19 cellular contexts compared by ENCODE assay signal in the genomic region with DNA sequence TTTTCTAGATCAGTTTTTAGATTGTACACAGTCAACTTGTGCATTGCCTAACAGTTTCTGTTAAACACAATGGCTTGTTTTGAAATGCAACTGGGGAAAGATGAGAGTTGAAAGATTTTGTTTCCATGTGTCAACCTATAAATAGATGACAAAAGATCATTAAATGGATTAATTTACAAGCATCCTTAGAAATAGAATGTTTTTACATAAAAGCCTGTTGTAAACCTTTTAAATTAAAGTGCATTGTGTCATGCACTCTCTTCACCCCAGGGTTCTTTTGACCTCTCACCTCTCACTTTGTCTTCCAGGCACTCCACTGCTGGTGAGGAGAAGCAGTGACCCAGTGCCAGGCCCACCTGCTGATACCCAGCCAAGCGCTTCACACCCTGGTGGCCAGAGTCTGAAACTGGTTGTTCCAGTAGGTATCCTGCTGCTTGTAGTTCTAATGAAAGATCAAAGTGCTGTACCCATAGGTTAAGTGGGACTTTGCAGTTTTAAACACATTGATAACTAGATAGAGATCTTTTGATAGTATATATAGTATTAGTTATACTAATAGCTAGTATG.
A peak's percentile ranks its signal among the peaks of the same experiment; 100 is the strongest.
DNase-seq lines count a peak whose midpoint lies in the region; TF ChIP-seq lines count a peak whose summit lies in the region.
"Had no signal": no experiment of that assay in that cellular context is flagged by ENCODE, and none has a peak within 500 bp of the region (broad histone marks: within the 10 kb centered on the region; RNA-seq: fewer than 3 reads in every experiment).

No MANE protein-coding gene starts in this region.

- peaks cover 3 to 12% of the 10 kb centered on the region in 2 donors for H3K4me1 ChIP-seq in neuronal stem cell (ENCODE audit: control insufficient read depth in 2 of 2, insufficient read depth in 1 of 2, low read depth in 1 of 2, low read length in 2 of 2)
- H3K4me1 ChIP-seq in right atrium auricular region = no peaks in the 10 kb centered on the region
- H3K4me1 ChIP-seq: colonic mucosa had no signal

- H3K14ac ChIP-seq in neuronal stem cell (ENCODE audit: low read length) = no peak overlapping the region

- H2BK120ac ChIP-seq in neuronal stem cell (ENCODE audit: low read depth, low read length) = no peak overlapping the region

- H2AK5ac ChIP-seq in neuronal stem cell (ENCODE audit: low read depth, low read length) = no peak overlapping the region

- H2BK15ac ChIP-seq in neuronal stem cell (ENCODE audit: low read length) = no peak overlapping the region

- no peak overlapping the region for H3K27ac ChIP-seq in neuronal stem cell (replicated peaks; ENCODE audit: low read length)
- no peak overlapping the region for H3K27ac ChIP-seq in right atrium auricular region
- H3K27ac ChIP-seq: colonic mucosa, uterus had no signal

- no peaks in the 10 kb centered on the region for H3K36me3 ChIP-seq in neuronal stem cell (replicated peaks in 1 of 2; ENCODE audit: control insufficient read depth in 2 of 2, insufficient read depth in 2 of 2, low read length in 2 of 2)
- no peaks in the 10 kb centered on the region for H3K36me3 ChIP-seq in right atrium auricular region
- H3K36me3 ChIP-seq: colonic mucosa, uterus had no signal

- H4K91ac ChIP-seq in neuronal stem cell (ENCODE audit: low read depth, low read length, poor library complexity) = no peak overlapping the region

- H3K23ac ChIP-seq in neuronal stem cell (ENCODE audit: low read depth, low read length, poor library complexity) = no peak overlapping the region

- peak; percentile 43 for DNase-seq in DMS53 (lab: John Stamatoyannopoulos, UW)
- DNase-seq in DMS53 treated with DMSO at 0.1 percent for 48 hours (lab: John Stamatoyannopoulos, UW; ENCODE audit: unreplicated experiment) = no peak
- DNase-seq in NCI-H146 treated with DMSO at 0.1 percent for 48 hours (lab: John Stamatoyannopoulos, UW; ENCODE audit: unreplicated experiment) = peak; percentile 74
- DNase-seq in ecto neural progenitor cell (ENCODE audit: low spot score) = peak; percentile 81
- DNase-seq in neuronal stem cell (ENCODE audit: low spot score) = peak; percentile 72
- DNase-seq in right atrium auricular region (ENCODE audit: low spot score) = no peak
- no peak for DNase-seq in MV-4-11 (lab: John Stamatoyannopoulos, UW)
- DNase-seq in stimulated activated CD4-positive, alpha-beta T cell treated with anti-CD3 and anti-CD28 coated beads, Interleukin-4, amount 100 ng/mL, for 24 hours = no peak
- DNase-seq: activated CD4-positive, alpha-beta T cell treated with anti-CD3 and anti-CD28 coated beads for 1 hour; activated naive CD4-positive, alpha-beta T cell treated with anti-CD3 and anti-CD28 coated beads for 36 hours; CD4-positive, alpha-beta T cell; colonic mucosa; foreskin melanocyte; HCEC 1CT; immature natural killer cell; NCI-H2029 treated with DMSO at 0.1 percent for 48 hours; stimulated activated CD4-positive, alpha-beta T cell treated with anti-CD3 and anti-CD28 coated beads, Interleukin-15, amount 100 ng/mL, for 24 hours; T-helper 9 cell; uterus had no signal

- no peak overlapping the region for H3K4ac ChIP-seq in neuronal stem cell (ENCODE audit: low read length)

- no peak overlapping the region for H2BK5ac ChIP-seq in neuronal stem cell (ENCODE audit: low read length)

- peaks cover 0 to 3% (median 0%) of the 10 kb centered on the region in 3 experiments for H3K27me3 ChIP-seq in neuronal stem cell (ENCODE audit: control insufficient read depth in 3 of 3, insufficient read depth in 3 of 3, low read depth in 1 of 3, low read length in 3 of 3)
- H3K27me3 ChIP-seq in right atrium auricular region = no peaks in the 10 kb centered on the region
- H3K27me3 ChIP-seq: colonic mucosa, uterus had no signal

- H3K9ac ChIP-seq in neuronal stem cell (ENCODE audit: low read depth, low read length, poor library complexity) = no peak overlapping the region

- H3K4me2 ChIP-seq in neuronal stem cell (ENCODE audit: insufficient read depth, low read length, poor library complexity, severe bottlenecking) = no peak overlapping the region

- H3K79me1 ChIP-seq in neuronal stem cell (ENCODE audit: low read depth, low read length) = no peaks in the 10 kb centered on the region

- no peak overlapping the region for H4K8ac ChIP-seq in neuronal stem cell (ENCODE audit: low read depth, low read length)

- no peak for TF ChIP-seq CTCF in right atrium auricular region (IDR thresholded peaks at IDR 0.05)

- H3K9me3 ChIP-seq in neuronal stem cell (replicated peaks in 1 of 2; ENCODE audit: control insufficient read depth in 2 of 2, insufficient read depth in 1 of 2, low read depth in 1 of 2, low read length in 2 of 2) = peaks cover 0 to 10% of the 10 kb centered on the region in 2 donors
- H3K9me3 ChIP-seq in right atrium auricular region = no peaks in the 10 kb centered on the region
- H3K9me3 ChIP-seq: colonic mucosa, uterus had no signal

- no peak overlapping the region for H2AFZ ChIP-seq in neuronal stem cell (ENCODE audit: low read length)

- H2BK12ac ChIP-seq in neuronal stem cell (ENCODE audit: low read length) = no peak overlapping the region

- WGBS in neuronal stem cell (ENCODE audit: extremely low coverage in 2 of 2, insufficient read length in 2 of 2, insufficient replicate concordance in 1 of 2), 2 donors = no CpG with 5 or more reads among the region's 1 CpG

- no peak overlapping the region for H3K18ac ChIP-seq in neuronal stem cell (ENCODE audit: low read length)

- H3K4me3 ChIP-seq in neuronal stem cell (ENCODE audit: low read length in 2 of 2) = no peak overlapping the region
- H3K4me3 ChIP-seq in right atrium auricular region = no peak overlapping the region
- H3K4me3 ChIP-seq: colonic mucosa, uterus had no signal

Comparison
In these comparisons a context has a peak if more than half of its experiments do, and no peak if none do; other contexts are left out.
1. DNase-seq: peak in DMS53 (single experiment), NCI-H146 treated with DMSO at 0.1 percent for 48 hours (single experiment), ecto neural progenitor cell (single experiment) and neuronal stem cell (single experiment); none in DMS53 treated with DMSO at 0.1 percent for 48 hours (single experiment), right atrium auricular region (single experiment), MV-4-11 (single experiment) and stimulated activated CD4-positive, alpha-beta T cell treated with anti-CD3 and anti-CD28 coated beads, Interleukin-4, amount 100 ng/mL, for 24 hours (single experiment).